In genomic region chr7:157809154-157809862, GRCh38 we compare ENCODE assay signal across 32 cellular contexts.
"Had no signal": no experiment of that assay in that cellular context is flagged by ENCODE, and none has a peak within 500 bp of the region (broad histone marks: within the 10 kb centered on the region; RNA-seq: fewer than 3 reads in every experiment).

No MANE protein-coding gene starts in this region.

- H3K27me3 ChIP-seq: adrenal gland, body of pancreas, colonic mucosa, dorsolateral prefrontal cortex, esophagus muscularis mucosa, foreskin keratinocyte, gastrocnemius medialis had no signal

- H3K4me1 ChIP-seq: adrenal gland, body of pancreas, colonic mucosa, esophagus muscularis mucosa, foreskin keratinocyte, gastrocnemius medialis had no signal

- H3K36me3 Mint-ChIP-seq: activated naive CD4-positive, alpha-beta T cell treated with anti-CD3 and anti-CD28 coated beads, Interleukin-2, amount 50 U/mL, for 24 hours; activated naive CD8-positive, alpha-beta T cell treated with anti-CD3 and anti-CD28 coated beads for 36 hours had no signal

- H3K27me3 Mint-ChIP-seq: activated B cell treated with CpG ODN at 0.5 μM for 24 hours; activated CD8-positive, alpha-beta T cell treated with anti-CD3 and anti-CD28 coated beads for 36 hours; activated naive CD4-positive, alpha-beta T cell treated with anti-CD3 and anti-CD28 coated beads, Interleukin-2, amount 50 U/mL, for 24 hours; activated naive CD8-positive, alpha-beta T cell treated with anti-CD3 and anti-CD28 coated beads for 36 hours; activated naive CD8-positive, alpha-beta T cell treated with anti-CD3 and anti-CD28 coated beads, Interleukin-2, amount 50 U/mL, for 24 hours had no signal

- H3K36me3 ChIP-seq: adrenal gland, colonic mucosa, esophagus muscularis mucosa, gastrocnemius medialis, WERI-Rb-1 had no signal

- H3K27ac Mint-ChIP-seq: activated B cell treated with CpG ODN at 0.5 μM for 24 hours; activated CD8-positive, alpha-beta T cell treated with anti-CD3 and anti-CD28 coated beads for 36 hours; activated naive CD4-positive, alpha-beta T cell treated with anti-CD3 and anti-CD28 coated beads, Interleukin-2, amount 50 U/mL, for 24 hours; activated naive CD8-positive, alpha-beta T cell treated with anti-CD3 and anti-CD28 coated beads for 36 hours; activated naive CD8-positive, alpha-beta T cell treated with anti-CD3 and anti-CD28 coated beads, Interleukin-2, amount 50 U/mL, for 24 hours; dendritic cell treated with granulocyte-macrophage colony-stimulating factor and Interleukin-4, amounts not matched to agents 40 ng/mL and 50 ng/mL, for 4 days; T-helper 17 cell; T-helper 2 cell treated with Interferon-gamma antibody and Interleukin-4, amounts not matched to agents 5 μg/mL and 100 μg/mL, for 36 hours had no signal

- H3K4me3 ChIP-seq: adrenal gland, body of pancreas, colonic mucosa, dorsolateral prefrontal cortex, esophagus muscularis mucosa, gastrocnemius medialis had no signal

- H3K4me3 Mint-ChIP-seq: activated B cell treated with CpG ODN at 0.5 μM for 24 hours; activated CD8-positive, alpha-beta T cell treated with anti-CD3 and anti-CD28 coated beads for 36 hours; activated naive CD4-positive, alpha-beta T cell treated with anti-CD3 and anti-CD28 coated beads, Interleukin-2, amount 50 U/mL, for 24 hours; activated naive CD8-positive, alpha-beta T cell treated with anti-CD3 and anti-CD28 coated beads for 36 hours; activated naive CD8-positive, alpha-beta T cell treated with anti-CD3 and anti-CD28 coated beads, Interleukin-2, amount 50 U/mL, for 24 hours; dendritic cell treated with granulocyte-macrophage colony-stimulating factor and Interleukin-4, amounts not matched to agents 40 ng/mL and 50 ng/mL, for 4 days; T-helper 17 cell; T-helper 2 cell treated with Interferon-gamma antibody and Interleukin-4, amounts not matched to agents 5 μg/mL and 100 μg/mL, for 36 hours had no signal

- H3K9me3 Mint-ChIP-seq: activated CD8-positive, alpha-beta T cell treated with anti-CD3 and anti-CD28 coated beads for 36 hours; activated naive CD4-positive, alpha-beta T cell treated with anti-CD3 and anti-CD28 coated beads, Interleukin-2, amount 50 U/mL, for 24 hours; activated naive CD8-positive, alpha-beta T cell treated with anti-CD3 and anti-CD28 coated beads for 36 hours; activated naive CD8-positive, alpha-beta T cell treated with anti-CD3 and anti-CD28 coated beads, Interleukin-2, amount 50 U/mL, for 24 hours; T-helper 2 cell treated with Interferon-gamma antibody and Interleukin-4, amounts not matched to agents 5 μg/mL and 100 μg/mL, for 36 hours had no signal

- ATAC-seq: activated CD4-positive, CD25-positive, alpha-beta regulatory T cell treated with anti-CD3 and anti-CD28 coated beads, Interleukin-2, amount 50 U/mL, for 24 hours; activated CD8-positive, alpha-beta T cell treated with anti-CD3 and anti-CD28 coated beads for 36 hours; activated naive CD8-positive, alpha-beta T cell treated with anti-CD3 and anti-CD28 coated beads, Interleukin-2, amount 50 U/mL, for 24 hours; body of pancreas; foreskin keratinocyte; gastrocnemius medialis; T-helper 17 cell had no signal

- DNase-seq: activated B cell treated with CpG ODN at 0.5 μM for 24 hours; activated CD4-positive, alpha-beta T cell treated with anti-CD3 and anti-CD28 coated beads for 48 hours; activated CD4-positive, alpha-beta T cell treated with anti-CD3 and anti-CD28 coated beads, Interleukin-2, amount 50 U/mL, for 1 hour; activated CD4-positive, alpha-beta T cell treated with anti-CD3 and anti-CD28 coated beads, Interleukin-2, amount 50 U/mL, for 48 hours; activated CD8-positive, alpha-beta memory T cell treated with anti-CD3 and anti-CD28 coated beads for 24 hours; activated CD8-positive, alpha-beta T cell treated with anti-CD3 and anti-CD28 coated beads for 36 hours; activated gamma-delta T cell; activated naive CD4-positive, alpha-beta T cell; activated naive CD8-positive, alpha-beta T cell treated with anti-CD3 and anti-CD28 coated beads for 36 hours; activated naive CD8-positive, alpha-beta T cell treated with anti-CD3 and anti-CD28 coated beads, Interleukin-2, amount 50 U/mL, for 24 hours; activated T-cell treated with anti-CD3 and anti-CD28 coated beads, Interleukin-2, amount 50 U/mL, for 1 hour; activated T-cell treated with anti-CD3 and anti-CD28 coated beads, Interleukin-2, amount 50 U/mL, for 48 hours; adrenal gland; amygdala; aorta; body of pancreas; colonic mucosa; effector memory CD4-positive, alpha-beta T cell; erythroblast; foreskin keratinocyte; gastrocnemius medialis; glutamatergic neuron; T-helper 1 cell; T-helper 17 cell; T1000; WERI-Rb-1 had no signal

- H3K4me1 Mint-ChIP-seq: activated B cell treated with CpG ODN at 0.5 μM for 24 hours; activated naive CD4-positive, alpha-beta T cell treated with anti-CD3 and anti-CD28 coated beads, Interleukin-2, amount 50 U/mL, for 24 hours; activated naive CD8-positive, alpha-beta T cell treated with anti-CD3 and anti-CD28 coated beads for 36 hours; activated naive CD8-positive, alpha-beta T cell treated with anti-CD3 and anti-CD28 coated beads, Interleukin-2, amount 50 U/mL, for 24 hours; T-helper 17 cell had no signal

- H3K9me3 ChIP-seq: adrenal gland, body of pancreas, colonic mucosa, esophagus muscularis mucosa, gastrocnemius medialis had no signal

- H3K27ac ChIP-seq: adrenal gland, body of pancreas, colonic mucosa, dorsolateral prefrontal cortex, esophagus muscularis mucosa, foreskin keratinocyte, gastrocnemius medialis, WERI-Rb-1 had no signal
